8 cellular contexts compared by ENCODE assay signal in the genomic region with DNA sequence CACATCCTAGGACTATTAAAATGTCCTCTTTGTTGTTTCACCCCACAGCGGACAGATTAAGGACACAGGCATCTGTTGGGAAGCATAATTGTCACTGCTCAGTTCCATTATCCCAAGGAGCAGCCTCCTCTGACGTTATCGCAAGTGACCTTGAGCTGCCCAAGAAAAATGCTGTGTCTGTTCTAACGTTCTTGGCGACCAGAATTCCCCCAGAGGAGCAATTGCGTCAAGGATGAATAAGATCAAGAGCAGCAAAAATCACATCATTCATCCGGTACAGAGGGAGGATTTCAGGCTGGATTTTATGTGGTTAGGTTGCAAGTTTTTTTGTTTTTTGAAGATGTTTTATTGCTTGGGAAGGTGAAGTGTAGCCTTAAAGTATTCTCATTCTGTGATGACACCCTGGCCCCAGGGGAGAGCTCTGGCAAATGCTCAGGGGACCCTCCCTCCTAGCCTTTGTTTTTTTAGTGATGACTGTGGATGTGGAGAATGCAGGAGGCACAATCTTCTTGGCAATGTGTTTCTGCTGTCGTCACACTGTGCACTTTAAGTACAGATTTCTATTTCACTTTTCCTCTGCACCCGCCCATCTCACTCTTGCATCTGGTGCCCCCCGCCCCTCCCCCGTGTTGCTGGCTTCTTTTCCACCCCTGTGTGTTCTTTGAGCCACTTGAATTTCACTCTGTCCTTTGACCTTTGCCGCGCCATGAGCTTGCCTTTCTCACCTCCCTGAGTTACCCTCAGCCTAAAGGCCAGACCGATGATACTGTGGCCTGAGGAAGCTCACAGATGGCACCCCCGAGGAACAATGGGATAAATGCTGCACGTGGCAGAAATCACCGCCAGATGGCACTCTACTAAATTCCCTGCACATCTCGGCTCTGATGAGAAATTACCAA.
DNase-seq lines count a peak whose midpoint lies in the region; ATAC-seq and TF ChIP-seq lines count a peak whose summit lies in the region.

No MANE protein-coding gene starts in this region.

- DNase-seq in DMS53 treated with DMSO at 0.1 percent for 48 hours (lab: John Stamatoyannopoulos, UW; ENCODE audit: unreplicated experiment) (peak; percentile 73), NCI-H524 treated with DMSO at 0.1 percent for 48 hours (lab: John Stamatoyannopoulos, UW) (peak; percentile 46), memory B cell (ENCODE audit: low spot score in 2 of 2) (peak; percentile 40 to 47)
- DNase-seq in activated CD8-positive, alpha-beta T cell treated with anti-CD3 and anti-CD28 coated beads for 36 hours, result peak; percentile 79
- peak; percentile 50 for DNase-seq in effector CD4-positive, alpha-beta T cell
- peak; percentile 22 for DNase-seq in stimulated activated CD8-positive, alpha-beta memory T cell treated with anti-CD3 and anti-CD28 coated beads, Interleukin-15, amount 100 ng/mL, for 24 hours (ENCODE audit: low read depth)

- peak overlapping the region; percentile 14 for H3K4me3 Mint-ChIP-seq in activated CD8-positive, alpha-beta T cell treated with anti-CD3 and anti-CD28 coated beads for 36 hours
- H3K4me3 Mint-ChIP-seq in memory B cell, result no peak overlapping the region

- peak overlapping the region; percentile 69 for H3K27ac Mint-ChIP-seq in activated CD8-positive, alpha-beta T cell treated with anti-CD3 and anti-CD28 coated beads for 36 hours
- H3K27ac Mint-ChIP-seq in memory B cell, result no peak overlapping the region

- CTCF ChIA-PET in activated CD8-positive, alpha-beta T cell treated with anti-CD3 and anti-CD28 coated beads for 36 hours (lab: Charles Lee), result interaction anchor here (0.6 to 5.3 kb wide), 24 partner anchors 9 to 491 kb away, joined by 3 to 68 read pairs (median 4); no protein-coding TSS in a partner anchor

- no peaks in the 10 kb centered on the region for H3K36me3 Mint-ChIP-seq in activated CD8-positive, alpha-beta T cell treated with anti-CD3 and anti-CD28 coated beads for 36 hours (ENCODE audit: low read depth)
- H3K36me3 Mint-ChIP-seq in memory B cell, result no peaks in the 10 kb centered on the region

- POLR2A ChIA-PET in activated CD8-positive, alpha-beta T cell treated with anti-CD3 and anti-CD28 coated beads for 36 hours (lab: Charles Lee), result interaction anchor here (0.6 to 1.1 kb wide), 3 partner anchors 10 to 1544 kb away, joined by 3 to 4 read pairs (median 4); no protein-coding TSS in a partner anchor

- no peaks in the 10 kb centered on the region for H3K9me3 Mint-ChIP-seq in activated CD8-positive, alpha-beta T cell treated with anti-CD3 and anti-CD28 coated beads for 36 hours
- H3K9me3 Mint-ChIP-seq in memory B cell, result no peaks in the 10 kb centered on the region

- peak; percentile 88 for TF ChIP-seq CTCF in activated CD8-positive, alpha-beta T cell treated with anti-CD3 and anti-CD28 coated beads for 36 hours (IDR thresholded peaks at IDR 0.05)

- intact Hi-C loops in activated CD8-positive, alpha-beta T cell treated with anti-CD3 and anti-CD28 coated beads for 36 hours (cut with micrococcal nuclease), result no loop called here

- no peaks in the 10 kb centered on the region for H3K27me3 Mint-ChIP-seq in activated CD8-positive, alpha-beta T cell treated with anti-CD3 and anti-CD28 coated beads for 36 hours
- peaks cover 6% of the 10 kb centered on the region for H3K27me3 Mint-ChIP-seq in memory B cell

- ATAC-seq in HG02588 (IDR thresholded peaks at IDR 0.05; ENCODE audit: unreplicated experiment), result peak; percentile 38
- ATAC-seq in activated CD8-positive, alpha-beta T cell treated with anti-CD3 and anti-CD28 coated beads for 36 hours, result peak; percentile 57
- peak; percentile 61 for ATAC-seq in memory B cell (ENCODE audit: low read depth)
- ATAC-seq in GM19452 (IDR thresholded peaks at IDR 0.05; ENCODE audit: unreplicated experiment), result no peak

- peaks cover 20% of the 10 kb centered on the region for H3K4me1 Mint-ChIP-seq in activated CD8-positive, alpha-beta T cell treated with anti-CD3 and anti-CD28 coated beads for 36 hours (ENCODE audit: low read depth)
- H3K4me1 Mint-ChIP-seq in memory B cell, result peaks cover 5% of the 10 kb centered on the region

Comparison
In these comparisons a context has a peak if more than half of its experiments do, and no peak if none do; other contexts are left out.
1. DNase-seq: peak in every context shown above with its lines; median percentile 79 in activated CD8-positive, alpha-beta T cell treated with anti-CD3 and anti-CD28 coated beads for 36 hours; 73 in DMS53 treated with DMSO at 0.1 percent for 48 hours; 50 in effector CD4-positive, alpha-beta T cell; 46 in NCI-H524 treated with DMSO at 0.1 percent for 48 hours; 44 in memory B cell; 22 in stimulated activated CD8-positive, alpha-beta memory T cell treated with anti-CD3 and anti-CD28 coated beads, Interleukin-15, amount 100 ng/mL, for 24 hours.